ENCODE assay signal across 13 cellular contexts in the genomic region with DNA sequence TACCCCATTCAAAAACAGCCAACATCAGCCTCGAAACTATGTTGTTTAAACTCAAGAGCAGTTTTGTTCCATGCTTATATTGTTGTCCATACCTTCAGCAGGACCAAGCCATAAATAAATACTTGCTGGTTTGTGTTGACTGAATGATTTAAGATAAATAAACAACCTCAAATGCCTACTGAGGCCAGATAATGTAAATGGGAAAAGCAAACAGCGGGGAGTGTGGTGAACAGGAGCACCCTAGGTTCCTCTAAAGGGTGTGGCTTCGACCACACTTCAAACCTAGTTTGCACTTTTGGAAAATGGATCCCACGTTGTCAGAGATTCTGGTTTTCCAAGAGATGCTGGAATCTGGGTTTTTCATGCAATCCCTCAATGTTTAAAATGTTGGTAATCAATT. TPM values are rescaled to one million over a fixed set of nuclear protein-coding genes. Genes with fewer than 3 reads are reported as not detected.
DNase-seq lines count a peak whose midpoint lies in the region; ATAC-seq and TF ChIP-seq lines count a peak whose summit lies in the region.
"Had no signal": no experiment of that assay in that cellular context is flagged by ENCODE, and none has a peak within 500 bp of the region (broad histone marks: within the 10 kb centered on the region; RNA-seq: fewer than 3 reads in every experiment).

No MANE protein-coding gene starts in this region.

- H3K4me1 Mint-ChIP-seq in Calu3 (ENCODE audit: low read depth, unreplicated experiment) = peaks cover 17% of the 10 kb centered on the region
- peaks cover 28 to 33% (median 29%) of the 10 kb centered on the region in 3 donors for H3K4me1 Mint-ChIP-seq in T-cell

- H3K36me3 ChIP-seq in ACC112 (ENCODE audit: insufficient read depth, low read length) (peaks cover 15% of the 10 kb centered on the region), hepatocyte (replicated peaks; ENCODE audit: insufficient read depth, low read depth) (no peaks in the 10 kb centered on the region), OCI-LY7 (ENCODE audit: insufficient read depth, low read length) (peaks cover 22% of the 10 kb centered on the region), aorta (ENCODE audit: control insufficient read depth in 1 of 2, insufficient read depth in 2 of 2, low read length in 1 of 2) (no peaks in the 10 kb centered on the region)
- H3K36me3 ChIP-seq: gastrocnemius medialis had no signal

- TF ChIP-seq CTCF in Calu3 (IDR thresholded peaks at IDR 0.05; ENCODE audit: unreplicated experiment) (no peak), hepatocyte (IDR thresholded peaks at IDR 0.05; ENCODE audit: poor library complexity) (no peak), GM13977 (IDR thresholded peaks at IDR 0.05; ENCODE audit: extremely low read depth, insufficient read depth, missing control alignments) (no peak), OCI-LY7 (conservative IDR thresholded peaks at IDR 0.05; ENCODE audit: low read length) (no peak)

- ATAC-seq in T-cell (replicated peaks in 1 of 4) = no peak
- ATAC-seq in aorta (ENCODE audit: low FRiP score) = no peak
- ATAC-seq in GM18867 (IDR thresholded peaks at IDR 0.05; ENCODE audit: unreplicated experiment) = no peak
- ATAC-seq: gastrocnemius medialis had no signal

- H3K9me2 ChIP-seq in hepatocyte (replicated peaks; ENCODE audit: insufficient read depth) = no peaks in the 10 kb centered on the region
- H3K9me2 ChIP-seq in OCI-LY7 (ENCODE audit: insufficient read depth, low read length) = no peaks in the 10 kb centered on the region

- BruUV-seq in Calu3 (replicated peaks; lab: Mats Ljungman, UMichigan) (no TSS peak), OCI-LY7 (replicated peaks; lab: Mats Ljungman, UMichigan) (no TSS peak)

- H3K27ac Mint-ChIP-seq in Calu3 (ENCODE audit: unreplicated experiment) (no peak overlapping the region), T-cell (no peak overlapping the region)

- in situ Hi-C loops in GM13977 (cut with MboI; ENCODE audit: low pct_unique_long_range_greater_than_20kb, low sequenced_read_pairs, unreplicated experiment) = no loop called here

- H3K4me3 Mint-ChIP-seq in Calu3 (ENCODE audit: low read depth, unreplicated experiment) (peak overlapping the region; percentile 92), T-cell (peak overlapping the region in 2 of 3 donors; percentile 88 to 95)

- H2AFZ ChIP-seq in ACC112 (ENCODE audit: low read length, unreplicated experiment) = no peak overlapping the region
- no peak overlapping the region for H2AFZ ChIP-seq in hepatocyte
- no peak overlapping the region for H2AFZ ChIP-seq in OCI-LY7 (ENCODE audit: low read length)

- H3K27ac ChIP-seq in ACC112 (ENCODE audit: low read depth, low read length) (no peak overlapping the region), hepatocyte (no peak overlapping the region), OCI-LY7 (ENCODE audit: low read depth, low read length, poor library complexity, severe bottlenecking) (no peak overlapping the region), aorta (ENCODE audit: low read depth in 1 of 2, low read length in 2 of 2) (no peak overlapping the region)
- H3K27ac ChIP-seq: gastrocnemius medialis had no signal

- H3K27me3 ChIP-seq in ACC112 (ENCODE audit: insufficient read depth, low read length) = no peaks in the 10 kb centered on the region
- H3K27me3 ChIP-seq in hepatocyte = peaks cover 37% of the 10 kb centered on the region
- H3K27me3 ChIP-seq in aorta (ENCODE audit: control insufficient read depth in 1 of 2, insufficient read depth in 2 of 2, low read length in 1 of 2) = peaks cover 0 to 3% of the 10 kb centered on the region in 2 donors
- H3K27me3 ChIP-seq: brain microvascular endothelial cell had no signal

- H3K9me3 ChIP-seq in hepatocyte (ENCODE audit: low read depth) (no peaks in the 10 kb centered on the region), OCI-LY7 (ENCODE audit: low read length) (no peaks in the 10 kb centered on the region), aorta (ENCODE audit: control insufficient read depth, low read length) (no peaks in the 10 kb centered on the region)
- H3K9me3 ChIP-seq: gastrocnemius medialis had no signal

- H3K4me2 ChIP-seq in hepatocyte (peak overlapping the region; percentile 96), OCI-LY7 (ENCODE audit: low read length) (no peak overlapping the region)

- POLR2A ChIA-PET in T-cell (lab: Charles Lee) (no interaction called here), OCI-LY7 (lab: Charles Lee) (interaction anchor here (3.5 kb wide), 1 partner anchor 14 kb away, joined by 22 read pairs; no protein-coding TSS in a partner anchor)

- CTCF ChIA-PET in Calu3 (lab: Charles Lee) (interaction anchor here (1.2 kb wide), 1 partner anchor 9 kb away, joined by 4 read pairs; no protein-coding TSS in a partner anchor), T-cell (lab: Charles Lee) (no interaction called here), OCI-LY7 (lab: Charles Lee; ENCODE audit: unreplicated experiment) (no interaction called here)

- 17% methylated on average over 4 of the region's 4 CpGs for WGBS in hepatocyte (ENCODE audit: low lambda C conversion rate, missing lambda C conversion rate)
- WGBS in aorta, 2 donors = 25 to 26% methylated on average over 4 of the region's 4 CpGs

- H3K79me2 ChIP-seq in ACC112 (ENCODE audit: control insufficient read depth, insufficient read depth, low read length, unreplicated experiment) (peaks cover 55% of the 10 kb centered on the region), hepatocyte (no peaks in the 10 kb centered on the region), OCI-LY7 (ENCODE audit: insufficient read depth, low read depth, low read length) (peaks cover 28% of the 10 kb centered on the region)

- H3K36me3 Mint-ChIP-seq in Calu3 (ENCODE audit: insufficient read depth, unreplicated experiment) (peaks cover 44% of the 10 kb centered on the region), T-cell (peaks cover 8% of the 10 kb centered on the region)

- H3K4me3 ChIP-seq in ACC112 (ENCODE audit: low read depth, low read length) (peak overlapping the region; percentile 79; the same call in 1 of the 2 replicates), hepatocyte (no peak overlapping the region), OCI-LY7 (ENCODE audit: low read depth, low read length, poor library complexity, severe bottlenecking) (no peak overlapping the region), aorta (ENCODE audit: low read length in 2 of 2) (no peak overlapping the region)

- DNase-seq in Calu3 (no peak), T-cell (no peak), hepatocyte (ENCODE audit: low spot score) (no peak), GM13977 (ENCODE audit: low spot score) (no peak), OCI-LY7 (ENCODE audit: low spot score) (no peak), aorta (no peak)
- DNase-seq: brain microvascular endothelial cell, gastrocnemius medialis, KBM-7, left cardiac atrium, NCI-H1436 had no signal

- H3K27me3 Mint-ChIP-seq in Calu3 (ENCODE audit: unreplicated experiment) = no peaks in the 10 kb centered on the region
- no peaks in the 10 kb centered on the region for H3K27me3 Mint-ChIP-seq in T-cell

- no peaks in the 10 kb centered on the region for H3K9me3 Mint-ChIP-seq in Calu3 (ENCODE audit: low read depth, unreplicated experiment)
- H3K9me3 Mint-ChIP-seq in T-cell = no peaks in the 10 kb centered on the region

- intact Hi-C loops in Calu3 (cut with micrococcal nuclease; ENCODE audit: unreplicated experiment) (no loop called here), OCI-LY7 (cut with micrococcal nuclease; ENCODE audit: unreplicated experiment) (no loop called here), aorta (cut with DNase I) (no loop called here)

- H3K4me1 ChIP-seq in ACC112 (ENCODE audit: control insufficient read depth, insufficient read depth, low read length, unreplicated experiment) (peaks cover 19% of the 10 kb centered on the region), hepatocyte (ENCODE audit: insufficient read depth) (peaks cover 10% of the 10 kb centered on the region), OCI-LY7 (ENCODE audit: insufficient read depth, low read length, poor library complexity, severe bottlenecking) (peaks cover 16% of the 10 kb centered on the region), aorta (ENCODE audit: control insufficient read depth in 1 of 2, insufficient read depth in 2 of 2, low read length in 2 of 2) (no peaks in the 10 kb centered on the region)

- H4K20me1 ChIP-seq in hepatocyte (ENCODE audit: insufficient read depth, poor library complexity, severe bottlenecking) (no peaks in the 10 kb centered on the region), OCI-LY7 (ENCODE audit: insufficient read depth, low read length) (peaks cover 22% of the 10 kb centered on the region)

RNA-seq across cellular contexts. Expression of a gene that starts 1.7 kb away (rescaled TPM):
- total RNA-seq in Calu3 (2022) (56.1 and 75.4 TPM in 2 replicates), T-cell (10 to 100 TPM; 17.8 to 81.5 (median 20.4) TPM), hepatocyte (7.7 and 8.5 TPM in 2 replicates), OCI-LY7 (2022) (21.1 and 23.3 TPM in 2 replicates), aorta (1 to 10 TPM in 1 of 2 donors, under 1 TPM in 1; 0.24 to 1.3 TPM)
- polyA plus RNA-seq in hepatocyte (9.0 and 10.2 TPM in 2 replicates), aorta (1 to 10 TPM in 1 of 2 donors, under 1 TPM in 1; 0.20 to 1.0 TPM)
- 22.9 and 25.4 TPM in 2 replicates for total RNA-seq in OCI-LY7 (2014; rRNA removed; shearing (Covaris generic))
